In the genomic region with DNA sequence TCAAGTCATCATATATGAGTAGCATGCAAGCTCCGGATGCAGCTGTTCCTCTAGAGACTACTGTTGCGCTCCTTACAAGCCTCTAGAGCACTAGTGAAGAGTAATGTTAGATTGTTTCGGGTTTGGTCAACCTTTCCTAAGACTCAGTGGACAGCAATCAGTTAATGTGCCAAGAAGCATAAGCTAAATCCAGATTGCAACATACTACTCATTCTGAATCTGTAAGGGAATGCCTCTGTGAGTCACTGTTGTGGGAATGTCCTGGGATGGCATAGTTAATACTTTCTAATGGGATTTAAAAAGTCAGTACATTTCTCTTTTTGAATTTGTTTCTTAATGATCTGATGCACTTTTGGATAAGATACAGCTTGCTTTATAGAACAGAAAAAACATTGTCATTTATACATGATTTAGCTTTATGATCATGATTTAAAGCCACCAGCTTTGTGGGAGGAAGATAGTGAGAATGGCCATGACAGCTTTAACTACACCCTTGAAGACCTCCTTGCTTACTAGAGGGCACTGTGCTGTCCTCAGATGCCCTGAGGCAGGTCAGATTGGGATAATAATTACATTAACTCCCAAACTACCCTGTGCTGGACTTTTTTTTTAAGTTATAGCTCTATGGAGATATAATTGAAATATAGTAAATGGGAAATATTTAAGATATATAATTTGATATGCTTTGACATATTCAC, we compare ENCODE assay signal across 17 cellular contexts.
DNase-seq lines count a peak whose midpoint lies in the region; ATAC-seq, FAIRE-seq and TF ChIP-seq lines count a peak whose summit lies in the region.
"Had no signal": no experiment of that assay in that cellular context is flagged by ENCODE, and none has a peak within 500 bp of the region (broad histone marks: within the 10 kb centered on the region; RNA-seq: fewer than 3 reads in every experiment).

No MANE protein-coding gene starts in this region.

- H3K27me3 ChIP-seq in lung (ENCODE audit: control insufficient read depth, insufficient read depth): no peaks in the 10 kb centered on the region
- no peaks in the 10 kb centered on the region for H3K27me3 ChIP-seq in sigmoid colon

- H3K36me3 ChIP-seq in lung (ENCODE audit: control insufficient read depth in 2 of 2, insufficient read depth in 2 of 2, low read length in 2 of 2): no peaks in the 10 kb centered on the region
- H3K36me3 ChIP-seq in sigmoid colon: no peaks in the 10 kb centered on the region

- ATAC-seq in lung (ENCODE audit: insufficient read depth, low FRiP score) (peak; percentile 34), GM18873 (IDR thresholded peaks at IDR 0.05; ENCODE audit: low FRiP score, unreplicated experiment) (no peak), GM19455 (IDR thresholded peaks at IDR 0.05; ENCODE audit: unreplicated experiment) (no peak)
- ATAC-seq: CD8-positive, alpha-beta T cell; GM12878; K562 had no signal

- peak; percentile 47 for TF ChIP-seq CTCF in chondrocyte (IDR thresholded peaks at IDR 0.05)
- no peak for TF ChIP-seq CTCF in lung (IDR thresholded peaks at IDR 0.05; ENCODE audit: control extremely low read depth, extremely low read depth)
- no peak for TF ChIP-seq CTCF in sigmoid colon (IDR thresholded peaks at IDR 0.05)

- intact Hi-C loops in sigmoid colon (cut with DNase I): no loop called here

- peaks cover 49% of the 10 kb centered on the region for H3K4me1 Mint-ChIP-seq in chondrocyte (ENCODE audit: low read depth)
- H3K4me1 Mint-ChIP-seq: activated naive CD4-positive, alpha-beta T cell treated with anti-CD3 and anti-CD28 coated beads, Interleukin-2, amount 10 ng/mL, durations not matched to agents 7 days and 5 days had no signal

- no peaks in the 10 kb centered on the region for H3K9me3 ChIP-seq in lung (ENCODE audit: control insufficient read depth in 2 of 2, insufficient read depth in 1 of 2, low read length in 1 of 2)
- peaks cover 0 to 1% (median 0%) of the 10 kb centered on the region in 4 donors for H3K9me3 ChIP-seq in sigmoid colon

- no peak overlapping the region for H3K4me3 Mint-ChIP-seq in chondrocyte (ENCODE audit: unreplicated experiment)
- H3K4me3 Mint-ChIP-seq: activated naive CD4-positive, alpha-beta T cell treated with anti-CD3 and anti-CD28 coated beads, Interleukin-2, amount 10 ng/mL, durations not matched to agents 7 days and 5 days; CD8-positive, alpha-beta T cell; type B pancreatic cell had no signal

- H3K27ac ChIP-seq in lung (ENCODE audit: low read depth in 1 of 2, low read length in 1 of 2) (no peak overlapping the region), sigmoid colon (no peak overlapping the region)
- H3K27ac ChIP-seq: parathyroid adenoma had no signal

- WGBS in lung, 2 donors: 69 to 81% methylated on average over 3 of the region's 3 CpGs
- 81% methylated on average over 3 of the region's 3 CpGs for WGBS in sigmoid colon, 2 donors

- H3K4me1 ChIP-seq in lung (ENCODE audit: control insufficient read depth in 2 of 2, insufficient read depth in 2 of 2, low read length in 2 of 2) (peaks cover 0 to 13% of the 10 kb centered on the region in 2 donors), sigmoid colon (peaks cover 0 to 13% (median 4%) of the 10 kb centered on the region in 4 donors)
- H3K4me1 ChIP-seq: parathyroid adenoma had no signal

- no peaks in the 10 kb centered on the region for H3K27me3 Mint-ChIP-seq in chondrocyte (ENCODE audit: low read depth)
- H3K27me3 Mint-ChIP-seq: activated naive CD4-positive, alpha-beta T cell treated with anti-CD3 and anti-CD28 coated beads, Interleukin-2, amount 10 ng/mL, durations not matched to agents 7 days and 5 days; type B pancreatic cell had no signal

- no peak for TF ChIP-seq EP300 in sigmoid colon (IDR thresholded peaks at IDR 0.05)

- peak; percentile 3 for DNase-seq in AG08396 (ENCODE audit: low spot score)
- peak; percentile 79 for DNase-seq in M059J (ENCODE audit: low read depth)
- DNase-seq in chondrocyte (ENCODE audit: low spot score): no peak
- no peak for DNase-seq in lung (ENCODE audit: low spot score)
- DNase-seq in sigmoid colon: no peak
- DNase-seq in GM19239 (ENCODE audit: insufficient read length, low spot score): no peak
- DNase-seq: activated CD4-positive, alpha-beta T cell treated with anti-CD3 and anti-CD28 coated beads, Interleukin-2, amount 50 U/mL, for 48 hours; activated naive CD4-positive, alpha-beta T cell treated with anti-CD3 and anti-CD28 coated beads, Interleukin-2, amount 10 ng/mL, durations not matched to agents 7 days and 5 days; CD8-positive, alpha-beta T cell; kidney had no signal

- H3K4me3 ChIP-seq in lung (no peak overlapping the region), sigmoid colon (no peak overlapping the region)
- H3K4me3 ChIP-seq: GM12878, K562 had no signal

- no peak for TF ChIP-seq POLR2A in sigmoid colon (IDR thresholded peaks at IDR 0.05)

- H3K9me3 Mint-ChIP-seq in chondrocyte (ENCODE audit: low read depth): no peaks in the 10 kb centered on the region
- H3K9me3 Mint-ChIP-seq: activated naive CD4-positive, alpha-beta T cell treated with anti-CD3 and anti-CD28 coated beads, Interleukin-2, amount 10 ng/mL, durations not matched to agents 7 days and 5 days had no signal

- H3K27ac Mint-ChIP-seq in chondrocyte (ENCODE audit: unreplicated experiment): peak overlapping the region; percentile 85
- H3K27ac Mint-ChIP-seq: activated naive CD4-positive, alpha-beta T cell treated with anti-CD3 and anti-CD28 coated beads, Interleukin-2, amount 10 ng/mL, durations not matched to agents 7 days and 5 days; CD8-positive, alpha-beta T cell; type B pancreatic cell had no signal

- no peaks in the 10 kb centered on the region for H3K36me3 Mint-ChIP-seq in chondrocyte (ENCODE audit: low read depth)
- H3K36me3 Mint-ChIP-seq: activated naive CD4-positive, alpha-beta T cell treated with anti-CD3 and anti-CD28 coated beads, Interleukin-2, amount 10 ng/mL, durations not matched to agents 7 days and 5 days; CD8-positive, alpha-beta T cell had no signal

- no peak for FAIRE-seq in GM19239 (lab: Jason Lieb, UNC)
- FAIRE-seq: endometrium, GM12878, K562, kidney had no signal

Comparison
In these comparisons a context has a peak if more than half of its experiments do, and no peak if none do; other contexts are left out.
1. DNase-seq: peak in AG08396 (single experiment) and M059J (single experiment); none in chondrocyte (single experiment), lung (single experiment), sigmoid colon (single experiment) and GM19239 (single experiment).